In genomic region chr16:27234603-27235002, GRCh38 we compare ENCODE assay signal across 9 cellular contexts. TPM values are rescaled to one million over a fixed set of nuclear protein-coding genes. Genes with fewer than 3 reads are reported as not detected.
A peak's percentile ranks its signal among the peaks of the same experiment; 100 is the strongest.
DNase-seq lines count a peak whose midpoint lies in the region; ATAC-seq and TF ChIP-seq lines count a peak whose summit lies in the region.
"Had no signal": no experiment of that assay in that cellular context is flagged by ENCODE, and none has a peak within 500 bp of the region (broad histone marks: within the 10 kb centered on the region; RNA-seq: fewer than 3 reads in every experiment).

No MANE protein-coding gene starts in this region.

- H3K27me3 Mint-ChIP-seq in Calu3 (ENCODE audit: unreplicated experiment), result no peaks in the 10 kb centered on the region
- H3K27me3 Mint-ChIP-seq in effector memory CD8-positive, alpha-beta T cell, result no peaks in the 10 kb centered on the region

- BruUV-seq in Calu3 (replicated peaks; lab: Mats Ljungman, UMichigan) (no TSS peak), OCI-LY7 (replicated peaks; lab: Mats Ljungman, UMichigan) (no TSS peak)

- H2AFZ ChIP-seq in OCI-LY7 (ENCODE audit: low read length), result no peak overlapping the region
- H2AFZ ChIP-seq in Karpas-422 (ENCODE audit: low read length), result no peak overlapping the region

- peaks cover 26% of the 10 kb centered on the region for H3K36me3 ChIP-seq in OCI-LY7 (ENCODE audit: insufficient read depth, low read length)
- peaks cover 0 to 43% (median 19%) of the 10 kb centered on the region in 4 donors for H3K36me3 ChIP-seq in sigmoid colon
- H3K36me3 ChIP-seq in Karpas-422 (ENCODE audit: insufficient read depth, low read length), result no peaks in the 10 kb centered on the region

- H3K79me2 ChIP-seq in OCI-LY7 (ENCODE audit: insufficient read depth, low read depth, low read length), result no peaks in the 10 kb centered on the region
- no peaks in the 10 kb centered on the region for H3K79me2 ChIP-seq in Karpas-422 (ENCODE audit: low read length)

- H3K9me2 ChIP-seq in OCI-LY7 (ENCODE audit: insufficient read depth, low read length) (no peaks in the 10 kb centered on the region), Karpas-422 (replicated peaks; ENCODE audit: insufficient read depth, low read length) (no peaks in the 10 kb centered on the region)

- no peak overlapping the region for H3K9ac ChIP-seq in Karpas-422 (ENCODE audit: low read length)

- peaks cover 35% of the 10 kb centered on the region for H3K36me3 Mint-ChIP-seq in Calu3 (ENCODE audit: insufficient read depth, unreplicated experiment)
- H3K36me3 Mint-ChIP-seq in effector memory CD8-positive, alpha-beta T cell (ENCODE audit: insufficient read depth), result peaks cover 29% of the 10 kb centered on the region

- H3K4me3 ChIP-seq in OCI-LY7 (ENCODE audit: low read depth, low read length, poor library complexity, severe bottlenecking), result no peak overlapping the region
- no peak overlapping the region for H3K4me3 ChIP-seq in sigmoid colon
- no peak overlapping the region for H3K4me3 ChIP-seq in Karpas-422 (ENCODE audit: low read length)
- H3K4me3 ChIP-seq: body of pancreas had no signal

- intact Hi-C loops in Calu3 (cut with micrococcal nuclease; ENCODE audit: unreplicated experiment), result loop anchor here (1.0 to 10.0 kb wide), 2 partner anchors 134 to 220 kb away; no protein-coding TSS in a partner anchor
- intact Hi-C loops in OCI-LY7 (cut with micrococcal nuclease; ENCODE audit: unreplicated experiment), result loop anchor here (1.0 to 2.0 kb wide), 3 partner anchors 80 to 223 kb away; no protein-coding TSS in a partner anchor
- intact Hi-C loops in sigmoid colon (cut with DNase I), result loop anchor here (1.0 to 2.0 kb wide), 3 partner anchors 34 to 134 kb away; partner anchors contain the start of genes IL4R and NSMCE1

- no peak for ATAC-seq in effector memory CD8-positive, alpha-beta T cell (replicated peaks)

- H3K27ac Mint-ChIP-seq in Calu3 (ENCODE audit: unreplicated experiment), result peak overlapping the region; percentile 57
- H3K27ac Mint-ChIP-seq in effector memory CD8-positive, alpha-beta T cell, result peak overlapping the region; percentile 90 to 98

- H3K9me3 Mint-ChIP-seq in Calu3 (ENCODE audit: low read depth, unreplicated experiment), result no peaks in the 10 kb centered on the region
- H3K9me3 Mint-ChIP-seq in effector memory CD8-positive, alpha-beta T cell, result no peaks in the 10 kb centered on the region

- no peak for TF ChIP-seq EP300 in sigmoid colon (IDR thresholded peaks at IDR 0.05)

- in situ Hi-C loops in ACHN (cut with HindIII; ENCODE audit: low pct_ligation_motif_present, low pct_unique_long_range_greater_than_20kb, low sequenced_read_pairs), result no loop called here

- DNase-seq in Calu3 (no peak), OCI-LY7 (ENCODE audit: low spot score) (no peak), sigmoid colon (peak; percentile 61), Karpas-422 (no peak), ACHN (no peak), activated gamma-delta T cell (lab: John Stamatoyannopoulos, UW) (no peak), NCI-H2171 (lab: John Stamatoyannopoulos, UW) (no peak)
- no peak for DNase-seq in effector memory CD8-positive, alpha-beta T cell

- POLR2A ChIA-PET in OCI-LY7 (lab: Charles Lee), result interaction anchor here (0.6 to 1.9 kb wide), 7 partner anchors 8 to 551 kb away, joined by 3 to 9 read pairs (median 3); no protein-coding TSS in a partner anchor

- H3K9me3 ChIP-seq in OCI-LY7 (ENCODE audit: low read length) (no peaks in the 10 kb centered on the region), sigmoid colon (no peaks in the 10 kb centered on the region), Karpas-422 (ENCODE audit: low read length) (no peaks in the 10 kb centered on the region)
- H3K9me3 ChIP-seq: body of pancreas had no signal

- H3K4me1 ChIP-seq in OCI-LY7 (ENCODE audit: insufficient read depth, low read length, poor library complexity, severe bottlenecking), result peaks cover 67% of the 10 kb centered on the region
- peaks cover 0 to 22% (median 18%) of the 10 kb centered on the region in 4 donors for H3K4me1 ChIP-seq in sigmoid colon
- H3K4me1 ChIP-seq in Karpas-422 (ENCODE audit: low read length), result peaks cover 10% of the 10 kb centered on the region

- H3K4me2 ChIP-seq in OCI-LY7 (ENCODE audit: low read length) (peak overlapping the region; percentile 18; the same call in 1 of the 2 replicates), Karpas-422 (ENCODE audit: low read depth, low read length, poor library complexity, severe bottlenecking) (no peak overlapping the region)

- TF ChIP-seq POLR2A in sigmoid colon (IDR thresholded peaks at IDR 0.05), result no peak

- H3K27me3 ChIP-seq in sigmoid colon, result no peaks in the 10 kb centered on the region
- no peaks in the 10 kb centered on the region for H3K27me3 ChIP-seq in Karpas-422 (ENCODE audit: low read length)
- H3K27me3 ChIP-seq: body of pancreas had no signal

- no peak overlapping the region for H3K27ac ChIP-seq in OCI-LY7 (ENCODE audit: low read depth, low read length, poor library complexity, severe bottlenecking)
- peak overlapping the region; percentile 68 to 78 (median 72) for H3K27ac ChIP-seq in sigmoid colon
- H3K27ac ChIP-seq in Karpas-422 (ENCODE audit: low read length), result no peak overlapping the region

- H3K4me3 Mint-ChIP-seq in Calu3 (ENCODE audit: low read depth, unreplicated experiment), result no peak overlapping the region
- H3K4me3 Mint-ChIP-seq in effector memory CD8-positive, alpha-beta T cell, result peak overlapping the region; percentile 81 to 84

- H4K20me1 ChIP-seq in OCI-LY7 (ENCODE audit: insufficient read depth, low read length) (no peaks in the 10 kb centered on the region), Karpas-422 (ENCODE audit: insufficient read depth, low read depth, low read length) (0 out of 2 replicates have a peak, but pooled peaks cover 3% of the 10 kb centered on the region)

- peaks cover 24% of the 10 kb centered on the region for H3K4me1 Mint-ChIP-seq in Calu3 (ENCODE audit: low read depth, unreplicated experiment)
- peaks cover 71 to 85% of the 10 kb centered on the region in 2 donors for H3K4me1 Mint-ChIP-seq in effector memory CD8-positive, alpha-beta T cell (ENCODE audit: low read depth in 2 of 2)

- no peak for TF ChIP-seq CTCF in Calu3 (IDR thresholded peaks at IDR 0.05; ENCODE audit: unreplicated experiment)
- TF ChIP-seq CTCF in OCI-LY7 (conservative IDR thresholded peaks at IDR 0.05; ENCODE audit: low read length), result no peak
- no peak for TF ChIP-seq CTCF in sigmoid colon (IDR thresholded peaks at IDR 0.05)

- CTCF ChIA-PET in Calu3 (lab: Charles Lee), result interaction anchor here (0.6 to 3.2 kb wide), 9 partner anchors 9 to 135 kb away, joined by 3 to 43 read pairs (median 4); partner anchors contain the start of gene KDM8
- CTCF ChIA-PET in OCI-LY7 (lab: Charles Lee; ENCODE audit: unreplicated experiment), result interaction anchor here (0.6 to 1.5 kb wide), 5 partner anchors 35 to 141 kb away, joined by 3 to 6 read pairs (median 4); no protein-coding TSS in a partner anchor

- WGBS in sigmoid colon, 2 donors, result 9 to 27% methylated on average over 4 of the region's 4 CpGs

RNA-seq across cellular contexts. Expression of gene KDM8, which starts 31.3 kb away (rescaled TPM):
- total RNA-seq in Calu3 (2022), result 8.4 and 10.2 TPM in 2 replicates
- total RNA-seq in OCI-LY7 (2014; rRNA removed; shearing (Covaris generic)), result 12.4 and 14.2 TPM in 2 replicates
- total RNA-seq in OCI-LY7 (2022), result 14.5 and 24.3 TPM in 2 replicates
- total RNA-seq in sigmoid colon, result 1 to 10 TPM; 2.5 to 6.8 (median 3.7) TPM
- 1 to 10 TPM; 5.1 to 5.4 (median 5.4) TPM for polyA plus RNA-seq in sigmoid colon
- total RNA-seq in Karpas-422 (2014; rRNA removed; shearing (Covaris generic); ENCODE audit: low replicate concordance), result 1.9 and 3.1 TPM in 2 replicates

RNA-seq across cellular contexts. Expression of gene NSMCE1, which starts 34.0 kb away (rescaled TPM):
- total RNA-seq in Calu3 (2022), result 74.9 and 83.2 TPM in 2 replicates
- total RNA-seq in OCI-LY7 (2014; rRNA removed; shearing (Covaris generic)), result 51.1 and 52.1 TPM in 2 replicates
- total RNA-seq in OCI-LY7 (2022), result 84.0 and 89.4 TPM in 2 replicates
- 10 to 100 TPM; 32.5 to 51.0 (median 45.1) TPM for total RNA-seq in sigmoid colon
- polyA plus RNA-seq in sigmoid colon, result 10 to 100 TPM; 54.7 to 65.2 (median 64.2) TPM
- 59.2 and 77.8 TPM in 2 replicates for total RNA-seq in Karpas-422 (2014; rRNA removed; shearing (Covaris generic); ENCODE audit: low replicate concordance)

Comparison
In these comparisons a context has a peak if more than half of its experiments do, and no peak if none do; other contexts are left out.
1. H3K27ac ChIP-seq: peak in sigmoid colon (4 of 4); none in OCI-LY7 (single experiment) and Karpas-422 (single experiment).